Comparison of ENCODE assay signal across 7 cellular contexts in genomic region chr20:13819885-13820645, GRCh38. TPM values are rescaled to one million over a fixed set of nuclear protein-coding genes. Genes with fewer than 3 reads are reported as not detected.
DNase-seq lines count a peak whose midpoint lies in the region; ATAC-seq and TF ChIP-seq lines count a peak whose summit lies in the region.

No MANE protein-coding gene starts in this region.

- TF ChIP-seq CTCF in cardiac muscle cell (IDR thresholded peaks at IDR 0.05; ENCODE audit: low read depth, low read length): peak; percentile 57

- no peak overlapping the region for H3K4me3 Mint-ChIP-seq in activated T-cell treated with anti-CD3 and anti-CD28 coated beads, Interleukin-2, amount 50 U/mL, for 72 hours

- no peaks in the 10 kb centered on the region for H3K27me3 Mint-ChIP-seq in activated T-cell treated with anti-CD3 and anti-CD28 coated beads, Interleukin-2, amount 50 U/mL, for 72 hours (ENCODE audit: low read depth)

- H3K36me3 ChIP-seq in cardiac muscle cell: peaks cover 28% of the 10 kb centered on the region

- no peaks in the 10 kb centered on the region for H3K9me3 ChIP-seq in cardiac muscle cell (ENCODE audit: low read depth)

- ATAC-seq in GM19463 (IDR thresholded peaks at IDR 0.05; ENCODE audit: unreplicated experiment): peak; percentile 82
- ATAC-seq in HG03457 (IDR thresholded peaks at IDR 0.05; ENCODE audit: unreplicated experiment): peak; percentile 81
- peak; percentile 58 to 71 for ATAC-seq in activated T-cell treated with anti-CD3 and anti-CD28 coated beads, Interleukin-2, amount 50 U/mL, for 72 hours (replicated peaks in 1 of 2)
- ATAC-seq in sciatic nerve: peak; percentile 65

- no peaks in the 10 kb centered on the region for H3K4me1 ChIP-seq in cardiac muscle cell (ENCODE audit: low read depth)

- H3K27me3 ChIP-seq in cardiac muscle cell: no peaks in the 10 kb centered on the region

- intact Hi-C loops in sciatic nerve (cut with DNase I): no loop called here

- DNase-seq in EL (peak; percentile 52), NCI-H446 treated with DMSO at 0.1 percent for 48 hours (lab: John Stamatoyannopoulos, UW) (peak; percentile 13), cardiac muscle cell (ENCODE audit: low read depth in 1 of 2, low spot score in 1 of 2) (peak; percentile 59 to 71), sciatic nerve (ENCODE audit: low spot score) (no peak)
- DNase-seq in activated T-cell treated with anti-CD3 and anti-CD28 coated beads, Interleukin-2, amount 50 U/mL, for 72 hours: no peak

- H3K9me3 Mint-ChIP-seq in activated T-cell treated with anti-CD3 and anti-CD28 coated beads, Interleukin-2, amount 50 U/mL, for 72 hours: no peaks in the 10 kb centered on the region

- H3K4me1 Mint-ChIP-seq in activated T-cell treated with anti-CD3 and anti-CD28 coated beads, Interleukin-2, amount 50 U/mL, for 72 hours (ENCODE audit: low read depth): peaks cover 30% of the 10 kb centered on the region

- no peak overlapping the region for H3K27ac ChIP-seq in cardiac muscle cell

- H3K27ac Mint-ChIP-seq in activated T-cell treated with anti-CD3 and anti-CD28 coated beads, Interleukin-2, amount 50 U/mL, for 72 hours: no peak overlapping the region

- peaks cover 2 to 11% of the 10 kb centered on the region in 2 donors for H3K36me3 Mint-ChIP-seq in activated T-cell treated with anti-CD3 and anti-CD28 coated beads, Interleukin-2, amount 50 U/mL, for 72 hours (ENCODE audit: insufficient read depth in 2 of 2)

- H3K4me3 ChIP-seq in cardiac muscle cell: no peak overlapping the region

RNA-seq across cellular contexts. Expression of gene NDUFAF5, which starts 35.2 kb away (rescaled TPM):
- 10 to 100 TPM; 30.4 to 32.9 TPM for total RNA-seq in activated T-cell treated with anti-CD3 and anti-CD28 coated beads, Interleukin-2, amount 50 U/mL, for 72 hours
- total RNA-seq in cardiac muscle cell: 30.0 and 45.8 TPM in 2 replicates
- polyA plus RNA-seq in cardiac muscle cell: 54.6 and 60.7 TPM in 2 replicates
- total RNA-seq in sciatic nerve: 28.2 TPM

RNA-seq across cellular contexts. Expression of gene ESF1, which starts 35.3 kb away (rescaled TPM):
- total RNA-seq in activated T-cell treated with anti-CD3 and anti-CD28 coated beads, Interleukin-2, amount 50 U/mL, for 72 hours: 10 to 100 TPM; 12.2 to 13.2 TPM
- 2.8 and 16.6 TPM in 2 replicates for total RNA-seq in cardiac muscle cell
- polyA plus RNA-seq in cardiac muscle cell: 9.2 and 10.4 TPM in 2 replicates
- total RNA-seq in sciatic nerve: 21.5 TPM

Comparison
In these comparisons a context has a peak if more than half of its experiments do, and no peak if none do; other contexts are left out.
1. DNase-seq: peak in EL (single experiment), NCI-H446 treated with DMSO at 0.1 percent for 48 hours (single experiment) and cardiac muscle cell (2 of 2); none in activated T-cell treated with anti-CD3 and anti-CD28 coated beads, Interleukin-2, amount 50 U/mL, for 72 hours (0 of 2) and sciatic nerve (single experiment).
2. Peak in every context shown above with its lines, with median percentiles within 50 percentile points of each other: ATAC-seq.